24 cellular contexts compared by ENCODE assay signal in the genomic region with DNA sequence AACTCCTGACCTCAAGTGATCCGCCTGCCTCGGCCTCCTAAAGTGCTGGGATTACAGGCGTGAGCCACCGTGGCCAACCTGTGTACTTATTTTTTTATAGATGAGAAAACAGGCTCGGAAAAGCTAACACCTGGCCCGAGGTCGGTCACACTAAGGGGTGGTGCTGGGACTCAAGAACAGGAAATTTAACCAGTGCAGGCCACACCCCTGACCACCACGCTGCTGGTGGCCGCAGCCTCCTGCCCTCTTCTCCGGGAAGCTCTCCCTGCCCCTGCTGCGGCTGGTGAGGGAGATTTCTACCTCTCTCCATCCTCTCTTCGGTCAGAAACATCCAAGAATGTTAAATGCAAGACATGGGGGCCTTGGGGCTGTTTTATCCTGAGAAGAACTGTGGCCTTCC.
A peak's percentile ranks its signal among the peaks of the same experiment; 100 is the strongest.
DNase-seq lines count a peak whose midpoint lies in the region; ATAC-seq and TF ChIP-seq lines count a peak whose summit lies in the region.
"Had no signal": no experiment of that assay in that cellular context is flagged by ENCODE, and none has a peak within 500 bp of the region (broad histone marks: within the 10 kb centered on the region; RNA-seq: fewer than 3 reads in every experiment).

No MANE protein-coding gene starts in this region.

- WGBS in mammary epithelial cell (ENCODE audit: low coverage, missing lambda C conversion rate): 88% methylated on average over 12 of the region's 12 CpGs

- peak overlapping the region; percentile 55 to 88 (median 76) for H3K27ac Mint-ChIP-seq in immature natural killer cell
- H3K27ac Mint-ChIP-seq: CD4-positive, alpha-beta memory T cell; GM23338 had no signal

- H3K4me3 ChIP-seq in osteoblast (ENCODE audit: insufficient read depth, low read length) (no peak overlapping the region), mammary epithelial cell (replicated peaks in 1 of 3; ENCODE audit: insufficient read depth in 1 of 3, low read depth in 2 of 3, low read length in 3 of 3) (no peak overlapping the region)
- H3K4me3 ChIP-seq: BLaER1 treated with 17β-estradiol and CSF1 and Interleukin-3, amounts not matched to agents 10 nM and 100 nM; GM23338; SJCRH30 had no signal

- H3K79me2 ChIP-seq in osteoblast (ENCODE audit: insufficient read depth, low read length) (peaks cover 91% of the 10 kb centered on the region), mammary epithelial cell (ENCODE audit: insufficient read depth, low read length) (peaks cover 70% of the 10 kb centered on the region)

- H4K20me1 ChIP-seq in osteoblast (ENCODE audit: insufficient read depth, low read length): peaks cover 51% of the 10 kb centered on the region
- no peaks in the 10 kb centered on the region for H4K20me1 ChIP-seq in mammary epithelial cell (ENCODE audit: insufficient read depth, low read length)

- peak overlapping the region; percentile 56 to 74 (median 67) for H3K4me3 Mint-ChIP-seq in immature natural killer cell
- H3K4me3 Mint-ChIP-seq: CD4-positive, alpha-beta memory T cell; GM23338 had no signal

- dilution Hi-C loops in mammary epithelial cell (cut with HindIII; ENCODE audit: low sequenced_read_pairs): no loop called here

- in situ Hi-C loops in mammary epithelial cell (cut with MboI; ENCODE audit: low sequenced_read_pairs in 2 of 2): loop anchor here in 1 of 2 donors (25.0 kb wide), 1 partner anchor 327 kb away; no protein-coding TSS in a partner anchor

- no peak overlapping the region for H3K4me2 ChIP-seq in osteoblast (ENCODE audit: insufficient read depth, low read length)
- no peak overlapping the region for H3K4me2 ChIP-seq in mammary epithelial cell (ENCODE audit: insufficient read depth, low read depth, low read length)
- H3K4me2 ChIP-seq: BLaER1 treated with 17β-estradiol and CSF1 and Interleukin-3, amounts not matched to agents 10 nM and 100 nM; GM23338 had no signal

- no peak overlapping the region for H2AFZ ChIP-seq in osteoblast (ENCODE audit: low read length)
- no peak overlapping the region for H2AFZ ChIP-seq in mammary epithelial cell (ENCODE audit: low read depth, low read length)
- H2AFZ ChIP-seq: GM23338 had no signal

- H3K4me1 Mint-ChIP-seq in immature natural killer cell: peaks cover 65 to 70% of the 10 kb centered on the region in 2 donors

- CTCF ChIA-PET in mammary epithelial cell (lab: Charles Lee; ENCODE audit: low non-redundant PET): no interaction called here

- TF ChIP-seq CTCF in osteoblast (IDR thresholded peaks at IDR 0.05; ENCODE audit: extremely low read depth, low read depth, low read length): no peak
- no peak for TF ChIP-seq CTCF in mammary epithelial cell (conservative IDR thresholded peaks at IDR 0.05 in 1 of 2, IDR thresholded peaks at IDR 0.05 in 1 of 2; ENCODE audit: extremely low read depth in 1 of 2, insufficient read depth in 1 of 2, low read depth in 1 of 2, low read length in 2 of 2)

- peaks cover 2 to 9% (median 9%) of the 10 kb centered on the region in 3 donors for H3K27me3 Mint-ChIP-seq in immature natural killer cell (ENCODE audit: low read depth in 3 of 3)
- H3K27me3 Mint-ChIP-seq: CD4-positive, alpha-beta memory T cell had no signal

- H3K9me3 ChIP-seq in osteoblast (ENCODE audit: low read depth, low read length) (no peaks in the 10 kb centered on the region), mammary epithelial cell (replicated peaks; ENCODE audit: insufficient read depth, low read length) (no peaks in the 10 kb centered on the region)
- H3K9me3 ChIP-seq: BLaER1 treated with 17β-estradiol and CSF1 and Interleukin-3, amounts not matched to agents 10 nM and 100 nM; SJCRH30 had no signal

- ATAC-seq in Right ventricle myocardium inferior: no peak
- ATAC-seq in Right ventricle myocardium superior (ENCODE audit: poor library complexity): no peak
- ATAC-seq: GM23338, HCT116 had no signal

- no peak overlapping the region for H3K27ac ChIP-seq in osteoblast (ENCODE audit: low read depth, low read length)
- H3K27ac ChIP-seq in mammary epithelial cell (ENCODE audit: insufficient read depth, low read depth, low read length): no peak overlapping the region
- H3K27ac ChIP-seq: 22Rv1; BLaER1 treated with 17β-estradiol and CSF1 and Interleukin-3, amounts not matched to agents 10 nM and 100 nM; SJCRH30 had no signal

- H3K9me3 Mint-ChIP-seq in immature natural killer cell: no peaks in the 10 kb centered on the region
- H3K9me3 Mint-ChIP-seq: CD4-positive, alpha-beta memory T cell; GM23338 had no signal

- no TSS peak for BruUV-seq in mammary epithelial cell (replicated peaks; lab: Mats Ljungman, UMichigan)

- peaks cover 67% of the 10 kb centered on the region for H3K36me3 ChIP-seq in osteoblast (ENCODE audit: insufficient read depth, low read length)
- H3K36me3 ChIP-seq in mammary epithelial cell (ENCODE audit: insufficient read depth, low read length): peaks cover 18% of the 10 kb centered on the region

- H3K36me3 Mint-ChIP-seq in immature natural killer cell: peaks cover 10 to 40% (median 13%) of the 10 kb centered on the region in 3 donors

- H3K4me1 ChIP-seq in osteoblast (ENCODE audit: insufficient read depth, low read length): no peaks in the 10 kb centered on the region
- H3K4me1 ChIP-seq in mammary epithelial cell (ENCODE audit: insufficient read depth, low read length): peaks cover under 1% of the 10 kb centered on the region
- H3K4me1 ChIP-seq: SJCRH30 had no signal

- no peak overlapping the region for H3K9ac ChIP-seq in mammary epithelial cell (ENCODE audit: insufficient read depth, low read length)
- H3K9ac ChIP-seq: BLaER1 treated with 17β-estradiol and CSF1 and Interleukin-3, amounts not matched to agents 10 nM and 100 nM had no signal

- DNase-seq in Right ventricle myocardium inferior (ENCODE audit: missing footprints) (peak; percentile 8), Right ventricle myocardium superior (no peak), immature natural killer cell (peak; percentile 44 to 56 (median 54)), osteoblast (ENCODE audit: insufficient read length, low spot score, missing footprints) (peak; percentile 65), mammary epithelial cell (no peak), RPMI8226 (no peak), dedifferentiated amniotic fluid mesenchymal stem cell (ENCODE audit: extremely low spot score) (no peak)
- DNase-seq in activated CD4-positive, alpha-beta T cell treated with anti-CD3 and anti-CD28 coated beads for 4 hours: no peak
- DNase-seq: ACHN; CD4-positive, alpha-beta memory T cell; DMS153; KG1; NCI-H1092 treated with DMSO at 0.1 percent for 48 hours; NCI-H1436 treated with DMSO at 0.1 percent for 48 hours; NCI-H1930; NCI-H226; NCI-H510A treated with DMSO at 0.1 percent for 48 hours; NCI-H774; NK-92 treated with Interleukin-12 subunit alpha and Interleukin-12 subunit beta, amount 100 ng/mL, for 24 hours; SJCRH30 had no signal

- no peaks in the 10 kb centered on the region for H3K27me3 ChIP-seq in osteoblast (ENCODE audit: insufficient read depth, low read length)
- no peaks in the 10 kb centered on the region for H3K27me3 ChIP-seq in mammary epithelial cell (ENCODE audit: insufficient read depth, low read length)
- H3K27me3 ChIP-seq: BLaER1 treated with 17β-estradiol and CSF1 and Interleukin-3, amounts not matched to agents 10 nM and 100 nM; SJCRH30 had no signal

- intact Hi-C loops in Right ventricle myocardium inferior (cut with DNase I) (loop anchor here (10.0 kb wide), 1 partner anchor 334 kb away; no protein-coding TSS in a partner anchor), Right ventricle myocardium superior (cut with DNase I) (no loop called here), mammary epithelial cell (cut with micrococcal nuclease) (no loop called here)

Comparison
In these comparisons a context has a peak if more than half of its experiments do, and no peak if none do; other contexts are left out.
1. DNase-seq: peak in Right ventricle myocardium inferior (single experiment), immature natural killer cell (3 of 3) and osteoblast (single experiment); none in Right ventricle myocardium superior (single experiment), mammary epithelial cell (single experiment), RPMI8226 (single experiment), dedifferentiated amniotic fluid mesenchymal stem cell (single experiment) and activated CD4-positive, alpha-beta T cell treated with anti-CD3 and anti-CD28 coated beads for 4 hours (0 of 2).